Comparison of ENCODE assay signal across 1 cellular context in the genomic region with DNA sequence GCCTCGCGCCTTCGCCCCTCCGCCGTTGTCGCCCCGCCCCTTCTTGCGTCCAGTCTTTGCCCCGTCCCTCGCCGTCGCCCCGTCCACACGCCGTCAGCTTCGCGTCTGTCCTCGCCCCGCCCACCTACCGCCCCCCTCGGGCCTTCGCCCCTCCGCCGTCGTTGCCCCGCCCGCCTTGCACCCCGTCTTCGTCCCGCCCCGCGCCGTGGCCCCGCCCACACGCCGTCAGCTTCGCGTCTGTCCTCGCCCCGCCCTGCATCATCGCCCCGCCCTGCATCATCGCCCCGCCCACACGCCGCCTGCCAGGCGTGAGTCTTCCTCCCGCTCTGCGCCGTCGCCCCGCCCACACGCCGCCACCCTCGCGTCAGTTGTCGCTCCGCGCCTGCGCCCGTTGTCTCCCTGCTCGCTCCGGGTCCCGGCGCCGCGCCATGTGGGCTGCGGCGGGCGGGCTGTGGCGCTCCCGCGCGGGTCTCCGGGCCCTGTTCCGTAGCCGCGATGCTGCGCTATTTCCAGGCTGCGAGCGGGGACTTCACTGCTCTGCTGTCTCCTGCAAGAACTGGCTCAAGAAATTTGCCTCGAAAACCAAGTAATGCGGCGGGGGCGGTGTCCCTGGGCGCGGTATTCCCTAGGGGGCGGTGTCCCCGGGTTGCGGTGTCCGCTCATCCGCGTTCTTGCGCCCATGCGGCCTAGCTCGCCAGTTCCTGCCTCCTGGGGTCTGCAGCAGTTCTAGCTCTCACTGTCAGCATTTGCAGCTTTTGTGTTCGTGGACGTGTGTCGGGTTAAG.
TF ChIP-seq lines count a peak whose summit lies in the region.

A gene with protein sequence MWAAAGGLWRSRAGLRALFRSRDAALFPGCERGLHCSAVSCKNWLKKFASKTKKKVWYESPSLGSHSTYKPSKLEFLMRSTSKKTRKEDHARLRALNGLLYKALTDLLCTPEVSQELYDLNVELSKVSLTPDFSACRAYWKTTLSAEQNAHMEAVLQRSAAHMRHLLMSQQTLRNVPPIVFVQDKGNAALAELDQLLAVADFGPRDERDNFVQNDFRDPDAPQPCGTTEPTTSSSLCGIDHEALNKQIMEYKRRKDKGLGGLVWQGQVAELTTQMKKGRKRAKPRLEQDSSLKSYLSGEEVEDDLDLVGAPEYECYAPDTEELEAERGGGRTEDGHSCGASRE (plus strand): TSS at position 367 of the 784 bp plus-strand sequence. CDS start 62 bp downstream, at position 429.

TF ChIP-seq in HepG2, 621 proteins besides CTCF, POLR2A, EP300 and RAD21 (continued from another document):
- TF ChIP-seq, protein P1, sequence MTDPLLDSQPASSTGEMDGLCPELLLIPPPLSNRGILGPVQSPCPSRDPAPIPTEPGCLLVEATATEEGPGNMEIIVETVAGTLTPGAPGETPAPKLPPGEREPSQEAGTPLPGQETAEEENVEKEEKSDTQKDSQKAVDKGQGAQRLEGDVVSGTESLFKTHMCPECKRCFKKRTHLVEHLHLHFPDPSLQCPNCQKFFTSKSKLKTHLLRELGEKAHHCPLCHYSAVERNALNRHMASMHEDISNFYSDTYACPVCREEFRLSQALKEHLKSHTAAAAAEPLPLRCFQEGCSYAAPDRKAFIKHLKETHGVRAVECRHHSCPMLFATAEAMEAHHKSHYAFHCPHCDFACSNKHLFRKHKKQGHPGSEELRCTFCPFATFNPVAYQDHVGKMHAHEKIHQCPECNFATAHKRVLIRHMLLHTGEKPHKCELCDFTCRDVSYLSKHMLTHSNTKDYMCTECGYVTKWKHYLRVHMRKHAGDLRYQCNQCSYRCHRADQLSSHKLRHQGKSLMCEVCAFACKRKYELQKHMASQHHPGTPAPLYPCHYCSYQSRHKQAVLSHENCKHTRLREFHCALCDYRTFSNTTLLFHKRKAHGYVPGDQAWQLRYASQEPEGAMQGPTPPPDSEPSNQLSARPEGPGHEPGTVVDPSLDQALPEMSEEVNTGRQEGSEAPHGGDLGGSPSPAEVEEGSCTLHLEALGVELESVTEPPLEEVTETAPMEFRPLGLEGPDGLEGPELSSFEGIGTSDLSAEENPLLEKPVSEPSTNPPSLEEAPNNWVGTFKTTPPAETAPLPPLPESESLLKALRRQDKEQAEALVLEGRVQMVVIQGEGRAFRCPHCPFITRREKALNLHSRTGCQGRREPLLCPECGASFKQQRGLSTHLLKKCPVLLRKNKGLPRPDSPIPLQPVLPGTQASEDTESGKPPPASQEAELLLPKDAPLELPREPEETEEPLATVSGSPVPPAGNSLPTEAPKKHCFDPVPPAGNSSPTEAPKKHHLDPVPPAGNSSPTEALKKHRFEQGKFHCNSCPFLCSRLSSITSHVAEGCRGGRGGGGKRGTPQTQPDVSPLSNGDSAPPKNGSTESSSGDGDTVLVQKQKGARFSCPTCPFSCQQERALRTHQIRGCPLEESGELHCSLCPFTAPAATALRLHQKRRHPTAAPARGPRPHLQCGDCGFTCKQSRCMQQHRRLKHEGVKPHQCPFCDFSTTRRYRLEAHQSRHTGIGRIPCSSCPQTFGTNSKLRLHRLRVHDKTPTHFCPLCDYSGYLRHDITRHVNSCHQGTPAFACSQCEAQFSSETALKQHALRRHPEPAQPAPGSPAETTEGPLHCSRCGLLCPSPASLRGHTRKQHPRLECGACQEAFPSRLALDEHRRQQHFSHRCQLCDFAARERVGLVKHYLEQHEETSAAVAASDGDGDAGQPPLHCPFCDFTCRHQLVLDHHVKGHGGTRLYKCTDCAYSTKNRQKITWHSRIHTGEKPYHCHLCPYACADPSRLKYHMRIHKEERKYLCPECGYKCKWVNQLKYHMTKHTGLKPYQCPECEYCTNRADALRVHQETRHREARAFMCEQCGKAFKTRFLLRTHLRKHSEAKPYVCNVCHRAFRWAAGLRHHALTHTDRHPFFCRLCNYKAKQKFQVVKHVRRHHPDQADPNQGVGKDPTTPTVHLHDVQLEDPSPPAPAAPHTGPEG (CRISPR knock-in tag; IDR thresholded peaks at IDR 0.05): peak; percentile 90
- TF ChIP-seq GFI1 (CRISPR knock-in tag; IDR thresholded peaks at IDR 0.05; ENCODE audit: borderline replicate concordance) (no peak), NKX3-1 (CRISPR knock-in tag; IDR thresholded peaks at IDR 0.05) (peak; percentile 57; the same call in 1 of the 2 replicates), SYNCRIP (IDR thresholded peaks at IDR 0.05; ENCODE audit: insufficient read depth, low read depth, low read length) (no peak), IKZF5 (CRISPR knock-in tag; IDR thresholded peaks at IDR 0.05) (no peak), JARID2 (CRISPR knock-in tag; IDR thresholded peaks at IDR 0.05; ENCODE audit: insufficient replicate concordance) (no peak), KDM5B (CRISPR knock-in tag; IDR thresholded peaks at IDR 0.05; ENCODE audit: borderline replicate concordance) (peak; percentile 92), XBP1 (CRISPR knock-in tag; IDR thresholded peaks at IDR 0.05) (no peak), ADNP (CRISPR knock-in tag; IDR thresholded peaks at IDR 0.05) (no peak), ZFP62 (CRISPR knock-in tag; IDR thresholded peaks at IDR 0.05) (no peak), ZNF768 (CRISPR knock-in tag; IDR thresholded peaks at IDR 0.05) (peak; percentile 69; the same call in 1 of the 2 replicates), ZNF777 (CRISPR knock-in tag; IDR thresholded peaks at IDR 0.05) (peak; percentile 63), FOXK2 (IDR thresholded peaks at IDR 0.05) (no peak), NCOA5 (CRISPR knock-in tag; IDR thresholded peaks at IDR 0.05) (no peak), ZNF484 (CRISPR knock-in tag; IDR thresholded peaks at IDR 0.05; ENCODE audit: borderline replicate concordance, low read depth) (no peak), ZNF546 (CRISPR knock-in tag; conservative IDR thresholded peaks at IDR 0.05) (peak; percentile 76; the same call in 1 of the 2 replicates), KDM6A (CRISPR knock-in tag; IDR thresholded peaks at IDR 0.05; ENCODE audit: low read depth) (no peak), HHEX (CRISPR knock-in tag; IDR thresholded peaks at IDR 0.05) (no peak), ZNF446 (CRISPR knock-in tag; IDR thresholded peaks at IDR 0.05) (0 out of 2 replicates have a peak, but pooled peaks have one; percentile 70), RBAK (CRISPR knock-in tag; IDR thresholded peaks at IDR 0.05) (no peak), CAMTA2 (CRISPR knock-in tag; IDR thresholded peaks at IDR 0.05; ENCODE audit: borderline replicate concordance) (peak; percentile 82; the same call in 1 of the 2 replicates), NR2F2 (IDR thresholded peaks at IDR 0.05; ENCODE audit: borderline replicate concordance, low read depth) (no peak), ZNF207 (IDR thresholded peaks at IDR 0.05; ENCODE audit: borderline replicate concordance) (no peak), ZFP82 (CRISPR knock-in tag; IDR thresholded peaks at IDR 0.05; ENCODE audit: borderline replicate concordance) (peak; percentile 80; the same call in 1 of the 2 replicates), ZNF17 (CRISPR knock-in tag; IDR thresholded peaks at IDR 0.05) (no peak), EHMT2 (IDR thresholded peaks at IDR 0.05; ENCODE audit: borderline replicate concordance, low read depth, low read length) (no peak), PHF21A (CRISPR knock-in tag; IDR thresholded peaks at IDR 0.05) (peak; percentile 62; the same call in 1 of the 2 replicates), ZNF431 (CRISPR knock-in tag; IDR thresholded peaks at IDR 0.05; ENCODE audit: borderline replicate concordance, low read depth) (no peak; the same call in 1 of the 2 replicates), ZNF30 (CRISPR knock-in tag; IDR thresholded peaks at IDR 0.05) (no peak)
- TF ChIP-seq, protein P2, sequence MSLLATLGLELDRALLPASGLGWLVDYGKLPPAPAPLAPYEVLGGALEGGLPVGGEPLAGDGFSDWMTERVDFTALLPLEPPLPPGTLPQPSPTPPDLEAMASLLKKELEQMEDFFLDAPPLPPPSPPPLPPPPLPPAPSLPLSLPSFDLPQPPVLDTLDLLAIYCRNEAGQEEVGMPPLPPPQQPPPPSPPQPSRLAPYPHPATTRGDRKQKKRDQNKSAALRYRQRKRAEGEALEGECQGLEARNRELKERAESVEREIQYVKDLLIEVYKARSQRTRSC (CRISPR knock-in tag; IDR thresholded peaks at IDR 0.05; ENCODE audit: low read depth): no peak; the same call in 1 of the 2 replicates
